In genomic region chr22:50298937-50299656, GRCh38 we compare ENCODE assay signal across 8 cellular contexts. TPM values are rescaled to one million over a fixed set of nuclear protein-coding genes. Genes with fewer than 3 reads are reported as not detected.
A peak's percentile ranks its signal among the peaks of the same experiment; 100 is the strongest.
DNase-seq lines count a peak whose midpoint lies in the region; ATAC-seq and TF ChIP-seq lines count a peak whose summit lies in the region.

No MANE protein-coding gene starts in this region.

- peak overlapping the region; percentile 93 for H3K27ac Mint-ChIP-seq in mesothelial cell of epicardium

- 40 to 43% methylated on average over 35 to 41 of the region's 41 CpGs for WGBS in heart right ventricle, 2 donors

- H3K27me3 Mint-ChIP-seq in mesothelial cell of epicardium (ENCODE audit: low read depth), result no peaks in the 10 kb centered on the region

- H3K4me3 ChIP-seq in heart right ventricle (peak overlapping the region in 9 of 10 donors; percentile 36 to 56 (median 45)), uterus (peak overlapping the region in 1 of 2 donors; percentile 41)

- TF ChIP-seq POLR2A in uterus (IDR thresholded peaks at IDR 0.05), result no peak

- TF ChIP-seq CTCF in heart right ventricle (IDR thresholded peaks at IDR 0.05), result peak in 2 of 9 donors; percentile 13 to 18
- TF ChIP-seq CTCF in mesothelial cell of epicardium (IDR thresholded peaks at IDR 0.05; ENCODE audit: unreplicated experiment), result no peak
- no peak for TF ChIP-seq CTCF in uterus (IDR thresholded peaks at IDR 0.05)

- DNase-seq in heart right ventricle (peak; percentile 34 to 46), Right ventricle myocardium inferior (ENCODE audit: missing footprints) (no peak), epithelial cell of prostate (ENCODE audit: low read depth, low spot score) (no peak), mesothelial cell of epicardium (ENCODE audit: low spot score in 2 of 2, unreplicated experiment in 2 of 2) (no peak), uterus (no peak), occipital lobe (lab: John Stamatoyannopoulos, UW) (no peak)

- intact Hi-C loops in heart right ventricle (cut with DNase I), result no loop called here
- intact Hi-C loops in Right ventricle myocardium inferior (cut with DNase I), result no loop called here
- intact Hi-C loops in uterus (cut with DNase I; ENCODE audit: low total_unique reads), result no loop called here

- H3K36me3 ChIP-seq in heart right ventricle (peaks cover 0 to 18% (median 0%) of the 10 kb centered on the region in 9 donors), uterus (no peaks in the 10 kb centered on the region)

- peaks cover 63 to 100% (median 84%) of the 10 kb centered on the region in 9 donors for H3K4me1 ChIP-seq in heart right ventricle
- H3K4me1 ChIP-seq in uterus, result peaks cover 24 to 67% of the 10 kb centered on the region in 2 donors

- H3K4me3 Mint-ChIP-seq in mesothelial cell of epicardium, result peak overlapping the region; percentile 51

- peaks cover 60% of the 10 kb centered on the region for H3K4me1 Mint-ChIP-seq in mesothelial cell of epicardium

- H3K9me3 ChIP-seq in heart right ventricle, result no peaks in the 10 kb centered on the region
- no peaks in the 10 kb centered on the region for H3K9me3 ChIP-seq in uterus

- ATAC-seq in heart right ventricle (peak in 2 of 8 donors; percentile 6 to 25), Right ventricle myocardium inferior (no peak), GM21423 (IDR thresholded peaks at IDR 0.05; ENCODE audit: unreplicated experiment) (no peak), GM18861 (IDR thresholded peaks at IDR 0.05; ENCODE audit: unreplicated experiment) (no peak)

- H3K27me3 ChIP-seq in heart right ventricle (peaks cover 0 to 16% (median 0%) of the 10 kb centered on the region in 7 donors), uterus (no peaks in the 10 kb centered on the region)

- H3K27ac ChIP-seq in heart right ventricle (peak overlapping the region in 9 of 10 donors; percentile 60 to 81 (median 68)), epithelial cell of prostate (peak overlapping the region; percentile 7), uterus (peak overlapping the region; percentile 37 to 94)

- H3K36me3 Mint-ChIP-seq in mesothelial cell of epicardium, result no peaks in the 10 kb centered on the region

- H3K9me3 Mint-ChIP-seq in mesothelial cell of epicardium, result no peaks in the 10 kb centered on the region

RNA-seq across cellular contexts. Expression of gene PLXNB2, which starts 8.3 kb away (rescaled TPM):
- total RNA-seq in heart right ventricle (100 to 1,000 TPM in 1 of 10 donors, 10 to 100 TPM in 9; 43.0 to 101 (median 57.8) TPM), Right ventricle myocardium inferior (70.6 TPM), mesothelial cell of epicardium (467 to 493 TPM (median 468 TPM) in 3 replicates), uterus (100 to 1,000 TPM in 2 of 4 donors, 10 to 100 TPM in 2; 44.7 to 208 (median 126) TPM), occipital lobe (46.0 TPM)
- polyA plus RNA-seq in heart right ventricle, result 10 to 100 TPM; 33.5 to 71.0 TPM

RNA-seq across cellular contexts. Expression of gene DENND6B, which starts 27.7 kb away (rescaled TPM):
- total RNA-seq in heart right ventricle, result 1 to 10 TPM; 1.1 to 3.6 (median 2.0) TPM
- 1 to 10 TPM; 1.7 to 3.1 TPM for polyA plus RNA-seq in heart right ventricle
- total RNA-seq in Right ventricle myocardium inferior, result 1.7 TPM
- total RNA-seq in mesothelial cell of epicardium, result 19.0 to 20.7 TPM (median 19.2 TPM) in 3 replicates
- total RNA-seq in uterus, result 10 to 100 TPM in 1 of 4 donors, 1 to 10 TPM in 3; 2.9 to 15.5 (median 8.0) TPM
- 16.5 TPM for total RNA-seq in occipital lobe

RNA-seq across cellular contexts. Expression of gene MAPK11, which starts 28.9 kb away (rescaled TPM):
- 10 to 100 TPM in 2 of 10 donors, 1 to 10 TPM in 8; 4.3 to 11.3 (median 7.1) TPM for total RNA-seq in heart right ventricle
- 10 to 100 TPM; 11.6 to 18.0 TPM for polyA plus RNA-seq in heart right ventricle
- 10.0 TPM for total RNA-seq in Right ventricle myocardium inferior
- total RNA-seq in mesothelial cell of epicardium, result 5.9 to 8.4 TPM (median 8.3 TPM) in 3 replicates
- 10 to 100 TPM in 3 of 4 donors, 1 to 10 TPM in 1; 7.9 to 39.5 (median 22.4) TPM for total RNA-seq in uterus
- 21.8 TPM for total RNA-seq in occipital lobe

RNA-seq across cellular contexts. Expression of gene MAPK12, which starts 37.6 kb away (rescaled TPM):
- total RNA-seq in heart right ventricle (10 to 100 TPM; 10.6 to 21.9 (median 16.1) TPM), Right ventricle myocardium inferior (18.2 TPM), mesothelial cell of epicardium (55.6 to 63.3 TPM (median 57.2 TPM) in 3 replicates), uterus (10 to 100 TPM; 10.3 to 41.4 (median 28.3) TPM), occipital lobe (11.4 TPM)
- polyA plus RNA-seq in heart right ventricle, result 10 to 100 TPM; 14.8 to 23.0 TPM

RNA-seq across cellular contexts. Expression of gene PPP6R2, which starts 44.0 kb away (rescaled TPM):
- total RNA-seq in heart right ventricle (10 to 100 TPM; 34.7 to 51.5 (median 36.8) TPM), Right ventricle myocardium inferior (42.4 TPM), mesothelial cell of epicardium (79.4 to 83.7 TPM (median 80.1 TPM) in 3 replicates), uterus (10 to 100 TPM; 42.4 to 73.1 (median 47.2) TPM), occipital lobe (71.7 TPM)
- 10 to 100 TPM; 38.6 to 38.8 TPM for polyA plus RNA-seq in heart right ventricle

Comparison
In these comparisons a context has a peak if more than half of its experiments do, and no peak if none do; other contexts are left out.
1. DNase-seq: peak in heart right ventricle (2 of 2); none in Right ventricle myocardium inferior (single experiment), epithelial cell of prostate (single experiment), mesothelial cell of epicardium (0 of 2), uterus (0 of 2) and occipital lobe (single experiment).
2. H3K27ac ChIP-seq: peak in every context shown above with its lines; median percentile 68 in heart right ventricle; 66 in uterus; 7 in epithelial cell of prostate.